ENCODE assay signal across 21 cellular contexts in the genomic region with DNA sequence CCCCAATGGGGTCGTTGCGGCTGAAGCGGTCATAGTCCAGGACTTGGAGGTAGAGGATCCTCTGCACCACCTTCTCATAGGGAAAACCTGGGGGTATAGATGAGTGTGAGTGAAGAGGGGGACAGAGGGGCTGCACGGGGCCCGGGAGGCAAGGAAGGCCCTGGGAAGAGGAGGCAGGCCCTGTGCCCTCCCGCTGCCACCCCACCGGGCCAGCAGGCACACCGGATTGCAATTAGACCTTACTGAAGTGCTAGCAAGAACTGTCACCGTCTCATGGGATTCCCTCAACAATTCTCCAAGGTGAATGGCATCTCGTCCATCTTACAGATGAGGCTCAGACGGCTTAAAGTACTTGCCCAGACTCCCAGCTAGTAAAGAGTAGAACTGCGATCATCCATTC. TPM values are rescaled to one million over a fixed set of nuclear protein-coding genes. Genes with fewer than 3 reads are reported as not detected.
DNase-seq lines count a peak whose midpoint lies in the region; ATAC-seq and TF ChIP-seq lines count a peak whose summit lies in the region.
"Had no signal": no experiment of that assay in that cellular context is flagged by ENCODE, and none has a peak within 500 bp of the region (broad histone marks: within the 10 kb centered on the region; RNA-seq: fewer than 3 reads in every experiment).

No MANE protein-coding gene starts in this region.

- peaks cover 13% of the 10 kb centered on the region for H3K4me1 Mint-ChIP-seq in neural crest cell
- H3K4me1 Mint-ChIP-seq: B cell had no signal

- H3K27ac ChIP-seq in angular gyrus (ENCODE audit: low read depth, low read length), result peak overlapping the region; percentile 12
- peak overlapping the region; percentile 35 for H3K27ac ChIP-seq in cingulate gyrus (ENCODE audit: low read depth, low read length)
- no peak overlapping the region for H3K27ac ChIP-seq in transverse colon
- H3K27ac ChIP-seq: 22Rv1; A549; BLaER1 treated with 17β-estradiol and CSF1 and Interleukin-3, amounts not matched to agents 10 nM and 100 nM; C4-2B had no signal

- in situ Hi-C loops in transverse colon (cut with MboI; ENCODE audit: low pct_ligation_motif_present in 1 of 4, low pct_unique_long_range_greater_than_20kb in 1 of 4, low sequenced_read_pairs in 3 of 4), result loop anchor here in 1 of 4 donors (10.0 kb wide), 1 partner anchor 50 kb away; no protein-coding TSS in a partner anchor

- no peak for TF ChIP-seq POLR2A in transverse colon (IDR thresholded peaks at IDR 0.05)

- no peak overlapping the region for H3K4me3 Mint-ChIP-seq in neural crest cell
- H3K4me3 Mint-ChIP-seq: B cell; CD4-positive, alpha-beta T cell; CD8-positive, alpha-beta T cell had no signal

- H3K9me3 Mint-ChIP-seq in neural crest cell, result no peaks in the 10 kb centered on the region
- H3K9me3 Mint-ChIP-seq: CD4-positive, alpha-beta T cell; CD8-positive, alpha-beta T cell had no signal

- H3K4me1 ChIP-seq in transverse colon, result no peaks in the 10 kb centered on the region
- H3K4me1 ChIP-seq: A549, Caco-2 had no signal

- no peak for TF ChIP-seq EP300 in transverse colon (IDR thresholded peaks at IDR 0.05; ENCODE audit: low read depth)

- H3K27me3 Mint-ChIP-seq in neural crest cell (ENCODE audit: low read depth), result no peaks in the 10 kb centered on the region

- no peaks in the 10 kb centered on the region for H3K9me3 ChIP-seq in transverse colon
- H3K9me3 ChIP-seq: A549; BLaER1 treated with 17β-estradiol and CSF1 and Interleukin-3, amounts not matched to agents 10 nM and 100 nM; Caco-2 had no signal

- H3K27me3 ChIP-seq in transverse colon, result no peaks in the 10 kb centered on the region
- H3K27me3 ChIP-seq: BLaER1 treated with 17β-estradiol and CSF1 and Interleukin-3, amounts not matched to agents 10 nM and 100 nM had no signal

- H3K4me3 ChIP-seq in transverse colon, result no peak overlapping the region
- H3K4me3 ChIP-seq: A549; BLaER1 treated with 17β-estradiol and CSF1 and Interleukin-3, amounts not matched to agents 10 nM and 100 nM had no signal

- TF ChIP-seq CTCF in neural crest cell (conservative IDR thresholded peaks at IDR 0.05) (no peak), transverse colon (IDR thresholded peaks at IDR 0.05) (no peak)

- intact Hi-C loops in Right ventricle myocardium inferior (cut with DNase I), result no loop called here
- intact Hi-C loops in cardiac septum (cut with DNase I), result no loop called here
- intact Hi-C loops in transverse colon (cut with DNase I; ENCODE audit: low total_unique reads), result no loop called here

- H3K36me3 ChIP-seq in transverse colon, result no peaks in the 10 kb centered on the region
- H3K36me3 ChIP-seq: BLaER1 treated with 17β-estradiol and CSF1 and Interleukin-3, amounts not matched to agents 10 nM and 100 nM had no signal

- no peak for ATAC-seq in Right ventricle myocardium inferior
- ATAC-seq: A549; CD8-positive, alpha-beta T cell had no signal

- H3K27ac Mint-ChIP-seq in neural crest cell (ENCODE audit: unreplicated experiment), result peak overlapping the region; percentile 38
- H3K27ac Mint-ChIP-seq: B cell; CD4-positive, alpha-beta T cell; CD8-positive, alpha-beta T cell had no signal

- no peaks in the 10 kb centered on the region for H3K36me3 Mint-ChIP-seq in neural crest cell (ENCODE audit: low read depth)
- H3K36me3 Mint-ChIP-seq: CD8-positive, alpha-beta T cell had no signal

- WGBS in transverse colon (ENCODE audit: low coverage in 1 of 2), 2 donors, result 88% methylated on average over 10 of the region's 12 CpGs; no CpG with 5 or more reads in 1 of the 2 donors

- peak; percentile 34 for DNase-seq in Right ventricle myocardium inferior (ENCODE audit: missing footprints)
- DNase-seq in cardiac septum (ENCODE audit: low spot score), result no peak
- DNase-seq in neural crest cell (ENCODE audit: low read depth, low spot score), result no peak
- DNase-seq in NCI-H524 (lab: John Stamatoyannopoulos, UW), result no peak
- no peak for DNase-seq in transverse colon
- DNase-seq in NCI-H1436 treated with DMSO at 0.1 percent for 48 hours (lab: John Stamatoyannopoulos, UW), result no peak
- DNase-seq: AML-193; Caco-2; Calu3; CD4-positive, alpha-beta T cell; CD8-positive, alpha-beta T cell; DMS79 treated with DMSO at 0.1 percent for 48 hours; GF-D8 had no signal

RNA-seq across cellular contexts. Expression of gene LRRC10B, which starts 15.9 kb away (rescaled TPM):
- total RNA-seq in Right ventricle myocardium inferior, result 0.60 TPM
- total RNA-seq in cardiac septum, result 0.65 TPM
- total RNA-seq in neural crest cell, result 2.8 and 2.9 TPM in 2 replicates
- total RNA-seq in transverse colon, result 1 to 10 TPM in 1 of 4 donors, under 1 TPM in 2, not detected in 1; 0.32 to 1.1 (median 0.60) TPM
- total RNA-seq: A172; B cell; Calu3; CD4-positive, alpha-beta T cell; CD8-positive, alpha-beta T cell had no signal

RNA-seq across cellular contexts. Expression of gene SYT7, which starts 56.4 kb away (rescaled TPM):
- total RNA-seq in Right ventricle myocardium inferior (28.2 TPM), cardiac septum (9.3 TPM), neural crest cell (3.8 and 4.1 TPM in 2 replicates), transverse colon (10 to 100 TPM in 3 of 4 donors, 1 to 10 TPM in 1; 6.8 to 26.2 (median 12.8) TPM)
- total RNA-seq: B cell; CD4-positive, alpha-beta T cell; CD8-positive, alpha-beta T cell had no signal

Comparison
In these comparisons a context has a peak if more than half of its experiments do, and no peak if none do; other contexts are left out.
1. H3K27ac ChIP-seq: peak in angular gyrus (single experiment) and cingulate gyrus (single experiment); none in transverse colon (0 of 4).